In the genomic region with DNA sequence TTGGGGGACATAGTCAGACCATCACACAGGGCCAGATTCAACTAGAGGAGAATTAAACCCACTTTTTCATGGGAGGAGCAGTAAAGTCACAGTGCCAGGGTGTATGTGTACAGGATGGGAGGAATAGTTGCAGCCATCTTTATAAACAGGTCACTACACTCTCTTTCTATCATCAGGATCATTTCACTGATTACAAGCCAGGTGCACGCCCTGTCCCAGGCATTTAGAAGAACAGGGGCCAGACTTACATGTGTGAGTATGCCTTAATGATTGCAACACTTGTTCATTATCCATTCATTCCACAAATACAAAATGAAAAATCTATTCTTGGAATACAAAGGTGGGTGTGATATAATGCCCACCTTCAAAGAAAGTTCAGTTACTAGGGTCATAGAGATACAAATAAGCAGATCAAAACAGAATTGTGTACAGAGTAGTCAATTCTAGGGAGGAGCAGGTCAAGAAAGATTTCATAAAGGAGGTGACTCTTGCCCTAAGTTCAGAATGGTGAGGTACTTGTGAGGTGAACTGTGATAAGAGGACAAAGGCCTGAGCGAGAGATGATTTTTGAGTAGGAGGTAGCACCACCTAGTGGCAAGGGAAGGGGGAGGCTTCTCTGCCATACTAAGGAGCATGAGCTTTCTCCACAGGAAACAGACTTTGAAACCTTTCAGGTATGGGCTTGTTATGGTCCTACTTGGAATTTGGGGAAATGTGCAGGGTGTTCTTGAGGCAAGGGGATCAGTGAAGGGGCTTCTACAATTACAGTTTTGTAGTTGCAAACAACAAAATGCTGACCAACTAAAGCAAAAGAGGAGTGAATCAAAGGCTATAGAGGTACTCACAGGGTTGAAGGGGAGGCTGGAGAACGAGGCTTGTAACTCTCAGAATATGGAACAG, we compare ENCODE assay signal across 8 cellular contexts.
DNase-seq lines count a peak whose midpoint lies in the region; ATAC-seq, FAIRE-seq and TF ChIP-seq lines count a peak whose summit lies in the region.

No MANE protein-coding gene starts in this region.

- dilution Hi-C loops in keratinocyte (cut with MboI; ENCODE audit: extremely low pct_ligation_motif_present, low sequenced_read_pairs) = no loop called here

- no peaks in the 10 kb centered on the region for H4K20me1 ChIP-seq in keratinocyte (ENCODE audit: control insufficient read depth, extremely low read depth, insufficient read depth, low read length)

- H3K27me3 Mint-ChIP-seq in MCF 10A (ENCODE audit: insufficient read depth, unreplicated experiment) = no peaks in the 10 kb centered on the region
- H3K27me3 Mint-ChIP-seq in stimulated activated naive B cell treated with anti-CD40 and anti-IgM and Interleukin-4, amounts not matched to agents 10 μg/mL and 1 μg/mL and 100 μg/mL, for 72 hours = peaks cover 4 to 5% of the 10 kb centered on the region in 2 donors

- no peak overlapping the region for H3K4me2 ChIP-seq in keratinocyte (ENCODE audit: control insufficient read depth, extremely low read depth, insufficient read depth, low read depth, low read length)

- BruUV-seq in MCF 10A (replicated peaks; lab: Mats Ljungman, UMichigan) = no TSS peak

- peak; percentile 83 for TF ChIP-seq CTCF in MCF 10A (IDR thresholded peaks at IDR 0.05; ENCODE audit: unreplicated experiment)
- peak; percentile 86 to 92 (median 92) for TF ChIP-seq CTCF in keratinocyte (optimal IDR thresholded peaks at IDR 0.05 in 1 of 3, IDR thresholded peaks at IDR 0.05 in 1 of 3, conservative IDR thresholded peaks at IDR 0.05 in 1 of 3; ENCODE audit: extremely low read depth in 1 of 3, insufficient read depth in 2 of 3, low read length in 3 of 3)

- peaks cover 6% of the 10 kb centered on the region for H3K4me1 Mint-ChIP-seq in MCF 10A (ENCODE audit: insufficient read depth, unreplicated experiment)
- no peaks in the 10 kb centered on the region for H3K4me1 Mint-ChIP-seq in stimulated activated naive B cell treated with anti-CD40 and anti-IgM and Interleukin-4, amounts not matched to agents 10 μg/mL and 1 μg/mL and 100 μg/mL, for 72 hours

- H3K4me1 ChIP-seq in SJCRH30 (no peaks in the 10 kb centered on the region), keratinocyte (ENCODE audit: control insufficient read depth, extremely low read depth, insufficient read depth, low read length) (peaks cover 18% of the 10 kb centered on the region)

- no peak overlapping the region for H3K27ac Mint-ChIP-seq in MCF 10A (ENCODE audit: low read depth, unreplicated experiment)
- no peak overlapping the region for H3K27ac Mint-ChIP-seq in stimulated activated naive B cell treated with anti-CD40 and anti-IgM and Interleukin-4, amounts not matched to agents 10 μg/mL and 1 μg/mL and 100 μg/mL, for 72 hours

- intact Hi-C loops in MCF 10A (cut with micrococcal nuclease) = loop anchor here (1.0 to 5.0 kb wide), 4 partner anchors 225 to 520 kb away; no protein-coding TSS in a partner anchor

- no peak overlapping the region for H3K4me3 ChIP-seq in Jurkat, Clone E6-1 (ENCODE audit: low read length)
- H3K4me3 ChIP-seq in SJCRH30 (no peak overlapping the region), keratinocyte (ENCODE audit: control insufficient read depth in 2 of 3, extremely low read depth in 1 of 3, insufficient read depth in 2 of 3, low read depth in 1 of 3, low read length in 3 of 3) (no peak overlapping the region)

- DNase-seq in A172 (ENCODE audit: low spot score) (peak; percentile 67), GM03348 (ENCODE audit: low spot score) (peak; percentile 82), H4 (ENCODE audit: low spot score) (peak; percentile 37), SJCRH30 (peak; percentile 31 to 76), MCF 10A (ENCODE audit: unreplicated experiment) (peak; percentile 77), keratinocyte (ENCODE audit: low read depth, low spot score) (no peak)
- DNase-seq in Jurkat, Clone E6-1 (ENCODE audit: low read depth, low spot score) = peak; percentile 69
- peak; percentile 7 for DNase-seq in stimulated activated naive B cell treated with anti-CD40 and anti-IgM and Interleukin-4, amounts not matched to agents 10 μg/mL and 1 μg/mL and 100 μg/mL, for 72 hours

- no peaks in the 10 kb centered on the region for H3K36me3 Mint-ChIP-seq in MCF 10A (ENCODE audit: insufficient read depth, unreplicated experiment)
- H3K36me3 Mint-ChIP-seq in stimulated activated naive B cell treated with anti-CD40 and anti-IgM and Interleukin-4, amounts not matched to agents 10 μg/mL and 1 μg/mL and 100 μg/mL, for 72 hours = no peaks in the 10 kb centered on the region

- no peaks in the 10 kb centered on the region for H3K9me3 Mint-ChIP-seq in MCF 10A (ENCODE audit: unreplicated experiment)
- peaks cover 11 to 15% of the 10 kb centered on the region in 2 donors for H3K9me3 Mint-ChIP-seq in stimulated activated naive B cell treated with anti-CD40 and anti-IgM and Interleukin-4, amounts not matched to agents 10 μg/mL and 1 μg/mL and 100 μg/mL, for 72 hours

- no peaks in the 10 kb centered on the region for H3K9me1 ChIP-seq in keratinocyte (ENCODE audit: control insufficient read depth, extremely low read depth, insufficient read depth, low read length)

- H3K27ac ChIP-seq in SJCRH30 (no peak overlapping the region), keratinocyte (ENCODE audit: control insufficient read depth, insufficient read depth, low read length) (no peak overlapping the region)

- H3K79me2 ChIP-seq in keratinocyte (ENCODE audit: control insufficient read depth, insufficient read depth, low read length) = no peaks in the 10 kb centered on the region

- no peaks in the 10 kb centered on the region for H3K9me3 ChIP-seq in SJCRH30 (replicated peaks)
- no peaks in the 10 kb centered on the region for H3K9me3 ChIP-seq in keratinocyte (ENCODE audit: control insufficient read depth, low read depth, low read length)

- CTCF ChIA-PET in MCF 10A (lab: Yijun Ruan, JAX) = interaction anchor here (0.6 to 4.0 kb wide), 13 partner anchors 8 to 519 kb away, joined by 3 to 68 read pairs (median 6); no protein-coding TSS in a partner anchor

- POLR2A ChIA-PET in MCF 10A (lab: Yijun Ruan, JAX) = interaction anchor here (0.6 to 0.7 kb wide), 2 partner anchors 118 to 280 kb away, joined by 3 to 4 read pairs; no protein-coding TSS in a partner anchor

- no peak overlapping the region for H2AFZ ChIP-seq in keratinocyte (ENCODE audit: control insufficient read depth, low read length)

- peak; percentile 92 for FAIRE-seq in keratinocyte (lab: Jason Lieb, UNC)

- ATAC-seq in stimulated activated naive B cell treated with anti-CD40 and anti-IgM and Interleukin-4, amounts not matched to agents 10 μg/mL and 1 μg/mL and 100 μg/mL, for 72 hours (replicated peaks) = peak; percentile 84 to 88

- no peak overlapping the region for H3K9ac ChIP-seq in keratinocyte (ENCODE audit: control insufficient read depth, extremely low read depth, insufficient read depth, low read length)

- H3K4me3 Mint-ChIP-seq in MCF 10A (ENCODE audit: unreplicated experiment) = no peak overlapping the region
- H3K4me3 Mint-ChIP-seq in stimulated activated naive B cell treated with anti-CD40 and anti-IgM and Interleukin-4, amounts not matched to agents 10 μg/mL and 1 μg/mL and 100 μg/mL, for 72 hours = no peak overlapping the region

- H3K36me3 ChIP-seq in SJCRH30 (no peaks in the 10 kb centered on the region), keratinocyte (ENCODE audit: control insufficient read depth in 2 of 2, extremely low read depth in 1 of 2, insufficient read depth in 2 of 2, low read length in 2 of 2) (no peaks in the 10 kb centered on the region)

- H3K27me3 ChIP-seq in SJCRH30 = peaks cover 8% of the 10 kb centered on the region; the same call in 1 of the 2 replicates
- H3K27me3 ChIP-seq in keratinocyte (ENCODE audit: control insufficient read depth, extremely low read depth, insufficient read depth, low read length) = no peaks in the 10 kb centered on the region
